ENCODE assay signal across 1 cellular context in genomic region chr18:35497006-35497333, GRCh38.
TF ChIP-seq lines count a peak whose summit lies in the region.

No MANE protein-coding gene starts in this region.

TF ChIP-seq in K562, 482 proteins besides CTCF, POLR2A, EP300 and RAD21 (continued from another document):
- TF ChIP-seq ZBTB9 (CRISPR knock-in tag; IDR thresholded peaks at IDR 0.05) (peak; percentile 27; the same call in 1 of the 2 replicates), ZNF589 (CRISPR knock-in tag; IDR thresholded peaks at IDR 0.05; ENCODE audit: low read depth) (0 out of 2 replicates have a peak, but pooled peaks have one; percentile 10), ZNF766 (CRISPR knock-in tag; conservative IDR thresholded peaks at IDR 0.05) (0 out of 2 replicates have a peak, but pooled peaks have one; percentile 40)
TF ChIP-seq in K562: peak in this region for 7.
